ENCODE assay signal across 22 cellular contexts in genomic region chr7:127979728-127980126, GRCh38.
"Had no signal": no experiment of that assay in that cellular context is flagged by ENCODE, and none has a peak within 500 bp of the region (broad histone marks: within the 10 kb centered on the region; RNA-seq: fewer than 3 reads in every experiment).

No MANE protein-coding gene starts in this region.

- H3K9me3 ChIP-seq: ascending aorta, breast epithelium, esophagus muscularis mucosa, vagina had no signal

- DNase-seq: activated CD4-positive, alpha-beta T cell treated with anti-CD3 and anti-CD28 coated beads for 1 hour; activated CD8-positive, alpha-beta memory T cell treated with anti-CD3 and anti-CD28 coated beads for 24 hours; activated CD8-positive, alpha-beta memory T cell treated with anti-CD3 and anti-CD28 coated beads, Interleukin-2, amount 50 U/mL, for 48 hours; activated effector memory CD4-positive, alpha-beta T cell treated with Interleukin-2 at 50 U/mL for 16 hours; activated naive CD4-positive, alpha-beta T cell treated with anti-CD3 and anti-CD28 coated beads, Interleukin-2, amount 50 U/mL, for 16 hours; activated T-cell treated with anti-CD3 and anti-CD28 coated beads, Interleukin-2, amount 50 U/mL, for 48 hours; cerebellar nuclear complex; effector CD4-positive, alpha-beta T cell; islet precursor cell; lower lobe of right lung; nucleus accumbens; stimulated activated CD4-positive, alpha-beta T cell treated with anti-CD3 and anti-CD28 coated beads, Interleukin-2, amount 100 ng/mL, for 24 hours; T-helper 2 cell; WERI-Rb-1 had no signal

- H3K27ac ChIP-seq: ascending aorta, breast epithelium, esophagus muscularis mucosa, lower lobe of right lung, tibial nerve, vagina, WERI-Rb-1 had no signal

- H3K4me1 ChIP-seq: ascending aorta, breast epithelium had no signal

- H3K27me3 Mint-ChIP-seq: stimulated activated naive CD8-positive, alpha-beta T cell treated with anti-CD3 and anti-CD28 coated beads, Interleukin-15, Interleukin-2, amounts not matched to agents 100 ng/mL and 50 ng/mL, for 24 hours had no signal

- H3K4me3 ChIP-seq: ascending aorta, breast epithelium, esophagus muscularis mucosa, lower lobe of right lung, tibial nerve, vagina had no signal

- H3K27ac Mint-ChIP-seq: mesothelial cell of epicardium; nephron; stimulated activated naive CD8-positive, alpha-beta T cell treated with anti-CD3 and anti-CD28 coated beads, Interleukin-15, Interleukin-2, amounts not matched to agents 100 ng/mL and 50 ng/mL, for 24 hours had no signal

- H3K36me3 ChIP-seq: breast epithelium, esophagus muscularis mucosa, vagina had no signal

- H3K4me3 Mint-ChIP-seq: mesothelial cell of epicardium; nephron; stimulated activated naive CD8-positive, alpha-beta T cell treated with anti-CD3 and anti-CD28 coated beads, Interleukin-15, Interleukin-2, amounts not matched to agents 100 ng/mL and 50 ng/mL, for 24 hours had no signal

- H3K27me3 ChIP-seq: ascending aorta, breast epithelium, esophagus muscularis mucosa, tibial nerve, vagina had no signal
